Comparison of ENCODE assay signal across 24 cellular contexts in genomic region chr16:12998376-12999085, GRCh38.
"Had no signal": no experiment of that assay in that cellular context is flagged by ENCODE, and none has a peak within 500 bp of the region (broad histone marks: within the 10 kb centered on the region; RNA-seq: fewer than 3 reads in every experiment).

No MANE protein-coding gene starts in this region.

- ATAC-seq: heart left ventricle; left cardiac atrium; left lung; lower lobe of right lung; naive thymus-derived CD4-positive, alpha-beta T cell; natural killer cell treated with Interleukin-12 subunit alpha and Interleukin-12 subunit beta and Interleukin-15 and Interleukin-18, amount 100 ng/mL, for 72 hours; sciatic nerve; stimulated activated memory B cell treated with anti-CD40 and anti-IgM and Interleukin-4, amounts not matched to agents 10 μg/mL and 1 μg/mL and 100 μg/mL, for 72 hours; stimulated activated naive CD8-positive, alpha-beta T cell treated with anti-CD3 and anti-CD28 coated beads, Interleukin-15, amount 100 ng/mL, for 72 hours had no signal

- H3K36me3 Mint-ChIP-seq: immature natural killer cell; natural killer cell treated with Interleukin-12 subunit alpha and Interleukin-12 subunit beta and Interleukin-15 and Interleukin-18, amount 100 ng/mL, for 72 hours; stimulated activated memory B cell treated with anti-CD40 and anti-IgM and Interleukin-4, amounts not matched to agents 10 μg/mL and 1 μg/mL and 100 μg/mL, for 72 hours; type B pancreatic cell had no signal

- H3K9me3 Mint-ChIP-seq: natural killer cell treated with Interleukin-12 subunit alpha and Interleukin-12 subunit beta and Interleukin-15 and Interleukin-18, amount 100 ng/mL, for 72 hours; stimulated activated naive CD8-positive, alpha-beta T cell treated with anti-CD3 and anti-CD28 coated beads, Interleukin-15, amount 100 ng/mL, for 72 hours; type B pancreatic cell had no signal

- DNase-seq: heart left ventricle; hypothalamus; immature natural killer cell; kidney; left cardiac atrium; left lung; lower lobe of right lung; mammary epithelial cell; mesenchymal stem cell; naive thymus-derived CD4-positive, alpha-beta T cell; ovary; stimulated activated CD4-positive, alpha-beta T cell treated with anti-CD3 and anti-CD28 coated beads, Interleukin-1b, Interleukin-23, amount 100 ng/mL, for 48 hours; stimulated activated CD4-positive, alpha-beta T cell treated with anti-CD3 and anti-CD28 coated beads, Interleukin-2, amount 100 ng/mL, for 48 hours; stimulated activated CD4-positive, alpha-beta T cell treated with anti-CD3 and anti-CD28 coated beads, Interleukin-4, amount 100 ng/mL, for 4 hours; stimulated activated CD8-positive, alpha-beta memory T cell treated with anti-CD3 and anti-CD28 coated beads, Interleukin-4, amount 100 ng/mL, for 48 hours; stimulated activated naive CD4-positive, alpha-beta T cell treated with Interleukin-2 at 50 U/mL for 16 hours; stimulated activated naive CD8-positive, alpha-beta T cell treated with anti-CD3 and anti-CD28 coated beads, Interleukin-15, amount 100 ng/mL, for 72 hours; substantia nigra; uterus had no signal

- H3K27ac Mint-ChIP-seq: immature natural killer cell; naive thymus-derived CD4-positive, alpha-beta T cell; natural killer cell treated with Interleukin-12 subunit alpha and Interleukin-12 subunit beta and Interleukin-15 and Interleukin-18, amount 100 ng/mL, for 72 hours; progenitor cell of endocrine pancreas; stimulated activated memory B cell treated with anti-CD40 and anti-IgM and Interleukin-4, amounts not matched to agents 10 μg/mL and 1 μg/mL and 100 μg/mL, for 72 hours; stimulated activated naive CD8-positive, alpha-beta T cell treated with anti-CD3 and anti-CD28 coated beads, Interleukin-15, amount 100 ng/mL, for 72 hours; type B pancreatic cell had no signal

- H3K4me1 Mint-ChIP-seq: immature natural killer cell; naive thymus-derived CD4-positive, alpha-beta T cell; stimulated activated memory B cell treated with anti-CD40 and anti-IgM and Interleukin-4, amounts not matched to agents 10 μg/mL and 1 μg/mL and 100 μg/mL, for 72 hours; stimulated activated naive CD8-positive, alpha-beta T cell treated with anti-CD3 and anti-CD28 coated beads, Interleukin-15, amount 100 ng/mL, for 72 hours had no signal

- H3K4me3 Mint-ChIP-seq: immature natural killer cell; naive thymus-derived CD4-positive, alpha-beta T cell; natural killer cell treated with Interleukin-12 subunit alpha and Interleukin-12 subunit beta and Interleukin-15 and Interleukin-18, amount 100 ng/mL, for 72 hours; stimulated activated memory B cell treated with anti-CD40 and anti-IgM and Interleukin-4, amounts not matched to agents 10 μg/mL and 1 μg/mL and 100 μg/mL, for 72 hours; stimulated activated naive CD8-positive, alpha-beta T cell treated with anti-CD3 and anti-CD28 coated beads, Interleukin-15, amount 100 ng/mL, for 72 hours; type B pancreatic cell had no signal

- H3K27me3 Mint-ChIP-seq: progenitor cell of endocrine pancreas; stimulated activated memory B cell treated with anti-CD40 and anti-IgM and Interleukin-4, amounts not matched to agents 10 μg/mL and 1 μg/mL and 100 μg/mL, for 72 hours; type B pancreatic cell had no signal
